Comparison of ENCODE assay signal across 35 cellular contexts in genomic region chr20:22055981-22056380, GRCh38.
"Had no signal": no experiment of that assay in that cellular context is flagged by ENCODE, and none has a peak within 500 bp of the region (broad histone marks: within the 10 kb centered on the region; RNA-seq: fewer than 3 reads in every experiment).

No MANE protein-coding gene starts in this region.

- H3K4me3 ChIP-seq: MG63 had no signal

- H3K36me3 ChIP-seq: MG63 had no signal

- DNase-seq: Karpas-422, Kasumi-1, MG63, MM.1S, MV-4-11, NCI-H1048, NCI-H1092, NCI-H1092 treated with DMSO at 0.1 percent for 48 hours, NCI-H1105, NCI-H1105 treated with DMSO at 0.1 percent for 48 hours, NCI-H1417, NCI-H1417 treated with DMSO at 0.1 percent for 48 hours, NCI-H1436, NCI-H1436 treated with DMSO at 0.1 percent for 48 hours, NCI-H146, NCI-H1694, NCI-H1694 treated with DMSO at 0.1 percent for 48 hours, NCI-H187, NCI-H187 treated with DMSO at 0.1 percent for 48 hours, NCI-H1930, NCI-H2029, NCI-H2029 treated with DMSO at 0.1 percent for 48 hours, NCI-H2081, NCI-H2081 treated with DMSO at 0.1 percent for 48 hours, NCI-H2107, NCI-H2171, NCI-H2171 treated with DMSO at 0.1 percent for 48 hours, NCI-H2227 treated with DMSO at 0.1 percent for 48 hours, NCI-H226, NCI-H345, NCI-H446, NCI-H446 treated with DMSO at 0.1 percent for 48 hours, NCI-H510A, NCI-H510A treated with DMSO at 0.1 percent for 48 hours had no signal

- H3K27ac ChIP-seq: KMS-11 had no signal

- H3K27me3 ChIP-seq: MG63 had no signal

- H3K9me3 ChIP-seq: MG63 had no signal

- H3K9ac ChIP-seq: KMS-11 had no signal
